In the genomic region with DNA sequence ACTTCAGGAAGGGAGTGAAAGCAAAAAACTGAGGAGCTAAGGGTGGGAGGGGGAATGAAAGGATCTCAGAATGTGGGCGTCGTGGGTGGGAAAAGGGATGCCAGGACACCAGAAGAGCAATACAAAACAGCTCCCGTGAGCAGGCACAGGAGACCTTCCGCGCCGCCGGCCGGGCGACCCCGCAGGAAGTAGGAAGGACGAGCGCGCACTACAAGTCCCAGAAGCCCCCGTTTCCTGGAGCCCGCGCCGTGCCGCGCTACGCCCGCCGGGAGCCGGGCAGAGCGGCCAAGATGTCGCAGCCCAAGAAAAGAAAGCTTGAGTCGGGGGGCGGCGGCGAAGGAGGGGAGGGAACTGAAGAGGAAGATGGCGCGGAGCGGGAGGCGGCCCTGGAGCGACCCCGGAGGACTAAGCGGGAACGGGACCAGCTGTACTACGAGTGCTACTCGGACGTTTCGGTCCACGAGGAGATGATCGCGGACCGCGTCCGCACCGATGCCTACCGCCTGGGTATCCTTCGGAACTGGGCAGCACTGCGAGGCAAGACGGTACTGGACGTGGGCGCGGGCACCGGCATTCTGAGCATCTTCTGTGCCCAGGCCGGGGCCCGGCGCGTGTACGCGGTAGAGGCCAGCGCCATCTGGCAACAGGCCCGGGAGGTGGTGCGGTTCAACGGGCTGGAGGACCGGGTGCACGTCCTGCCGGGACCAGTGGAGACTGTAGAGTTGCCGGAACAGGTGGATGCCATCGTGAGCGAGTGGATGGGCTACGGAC, we compare ENCODE assay signal across 8 cellular contexts. TPM values are rescaled to one million over a fixed set of nuclear protein-coding genes. Genes with fewer than 3 reads are reported as not detected.
DNase-seq lines count a peak whose midpoint lies in the region; ATAC-seq and TF ChIP-seq lines count a peak whose summit lies in the region.

PRMT6 (plus strand) TSS at position 249 of the 771 bp plus-strand sequence; CDS start at position 291, 42 bp downstream.

- peaks cover 42% of the 10 kb centered on the region for H3K36me3 Mint-ChIP-seq in activated T-helper 2 cell treated with anti-CD3 and anti-CD28 coated beads, Interferon-gamma antibody, Interleukin-2, Interleukin-4, amounts not matched to agents 10 μg/mL and 5 μg/mL and 100 μg/mL, durations not matched to agents 14 hours and 24 hours and 36 hours (ENCODE audit: low read depth)
- peaks cover 24% of the 10 kb centered on the region for H3K36me3 Mint-ChIP-seq in nephron (ENCODE audit: low read depth)

- H3K27ac Mint-ChIP-seq in activated T-helper 2 cell treated with anti-CD3 and anti-CD28 coated beads, Interferon-gamma antibody, Interleukin-2, Interleukin-4, amounts not matched to agents 10 μg/mL and 5 μg/mL and 100 μg/mL, durations not matched to agents 14 hours and 24 hours and 36 hours, result peak within 1 kb of the TSS; percentile 98
- peak within 1 kb of the TSS; percentile 99 for H3K27ac Mint-ChIP-seq in nephron

- peak; percentile 29 for TF ChIP-seq CTCF in DND-41 (IDR thresholded peaks at IDR 0.05; ENCODE audit: borderline replicate concordance, extremely low read depth, low read length, poor library complexity, severe bottlenecking)
- no peak for TF ChIP-seq CTCF in RWPE1 (conservative IDR thresholded peaks at IDR 0.05; ENCODE audit: low read depth)
- no peak for TF ChIP-seq CTCF in fibroblast of pulmonary artery (IDR thresholded peaks at IDR 0.05; ENCODE audit: low read length, missing control alignments)
- no peak for TF ChIP-seq CTCF in nephron (IDR thresholded peaks at IDR 0.05; ENCODE audit: unreplicated experiment in 3 of 3)

- peak within 1 kb of the TSS; percentile 99 for H3K4me3 Mint-ChIP-seq in activated T-helper 2 cell treated with anti-CD3 and anti-CD28 coated beads, Interferon-gamma antibody, Interleukin-2, Interleukin-4, amounts not matched to agents 10 μg/mL and 5 μg/mL and 100 μg/mL, durations not matched to agents 14 hours and 24 hours and 36 hours (ENCODE audit: low read depth)
- peak within 1 kb of the TSS; percentile 96 to 99 (median 99) for H3K4me3 Mint-ChIP-seq in nephron

- DNase-seq in DND-41 (peak; percentile 92), Karpas-422 (peak; percentile 94), RWPE1 (ENCODE audit: low spot score) (peak; percentile 67), fibroblast of pulmonary artery (ENCODE audit: low read depth) (peak; percentile 72)
- DNase-seq in activated T-helper 2 cell treated with anti-CD3 and anti-CD28 coated beads, Interferon-gamma antibody, Interleukin-2, Interleukin-4, amounts not matched to agents 10 μg/mL and 5 μg/mL and 100 μg/mL, durations not matched to agents 14 hours and 24 hours and 36 hours (ENCODE audit: low spot score), result peak; percentile 79
- peak; percentile 85 for DNase-seq in stimulated activated naive CD8-positive, alpha-beta T cell treated with anti-CD3 and anti-CD28 coated beads, Interleukin-15, Interleukin-2, amounts not matched to agents 100 U/mL and 50 U/mL, for 24 hours

- H3K9me3 Mint-ChIP-seq in activated T-helper 2 cell treated with anti-CD3 and anti-CD28 coated beads, Interferon-gamma antibody, Interleukin-2, Interleukin-4, amounts not matched to agents 10 μg/mL and 5 μg/mL and 100 μg/mL, durations not matched to agents 14 hours and 24 hours and 36 hours, result peaks cover 4% of the 10 kb centered on the region
- no peaks in the 10 kb centered on the region for H3K9me3 Mint-ChIP-seq in nephron

- H3K9ac ChIP-seq in DND-41 (ENCODE audit: low read depth, low read length) (peak within 1 kb of the TSS; percentile 91), Karpas-422 (ENCODE audit: low read length) (peak within 1 kb of the TSS; percentile 95)

- peaks cover 23% of the 10 kb centered on the region for H3K79me2 ChIP-seq in DND-41 (ENCODE audit: insufficient read depth, low read length)
- H3K79me2 ChIP-seq in Karpas-422 (ENCODE audit: low read length), result peaks cover 19% of the 10 kb centered on the region

- H3K9me3 ChIP-seq in DND-41 (ENCODE audit: insufficient read depth, low read length, severe bottlenecking) (no peaks in the 10 kb centered on the region), Karpas-422 (ENCODE audit: low read length) (no peaks in the 10 kb centered on the region)

- H3K36me3 ChIP-seq in DND-41 (ENCODE audit: insufficient read depth, low read length), result peaks cover 34% of the 10 kb centered on the region
- H3K36me3 ChIP-seq in Karpas-422 (ENCODE audit: insufficient read depth, low read length), result peaks cover 13% of the 10 kb centered on the region

- ATAC-seq in DND-41 (ENCODE audit: insufficient read depth, low read depth) (peak; percentile 95), GM21786 (IDR thresholded peaks at IDR 0.05; ENCODE audit: unreplicated experiment) (peak; percentile 86)
- peak; percentile 95 for ATAC-seq in stimulated activated naive CD8-positive, alpha-beta T cell treated with anti-CD3 and anti-CD28 coated beads, Interleukin-15, Interleukin-2, amounts not matched to agents 100 U/mL and 50 U/mL, for 24 hours

- POLR2A ChIA-PET in RWPE1 (lab: Yijun Ruan, JAX; ENCODE audit: low non-redundant PET), result no interaction called here

- intact Hi-C loops in activated T-helper 2 cell treated with anti-CD3 and anti-CD28 coated beads, Interferon-gamma antibody, Interleukin-2, Interleukin-4, amounts not matched to agents 10 μg/mL and 5 μg/mL and 100 μg/mL, durations not matched to agents 14 hours and 24 hours and 36 hours (cut with micrococcal nuclease), result loop anchor here (5.0 kb wide), 2 partner anchors 86 to 421 kb away; partner anchors contain the start of gene NTNG1

- H3K4me1 Mint-ChIP-seq in activated T-helper 2 cell treated with anti-CD3 and anti-CD28 coated beads, Interferon-gamma antibody, Interleukin-2, Interleukin-4, amounts not matched to agents 10 μg/mL and 5 μg/mL and 100 μg/mL, durations not matched to agents 14 hours and 24 hours and 36 hours (ENCODE audit: low read depth), result peaks cover 19% of the 10 kb centered on the region
- H3K4me1 Mint-ChIP-seq in nephron, result peaks cover 22% of the 10 kb centered on the region

- H3K27me3 ChIP-seq in DND-41 (ENCODE audit: insufficient read depth, low read length, poor library complexity) (no peaks in the 10 kb centered on the region), Karpas-422 (ENCODE audit: low read length) (no peaks in the 10 kb centered on the region)

- H2AFZ ChIP-seq in DND-41 (ENCODE audit: low read depth, low read length) (peak within 1 kb of the TSS; percentile 100), Karpas-422 (ENCODE audit: low read length) (peak within 1 kb of the TSS; percentile 93)

- peaks cover 27% of the 10 kb centered on the region for H3K4me1 ChIP-seq in DND-41 (ENCODE audit: insufficient read depth, low read length)
- peaks cover 18% of the 10 kb centered on the region for H3K4me1 ChIP-seq in Karpas-422 (ENCODE audit: low read length)

- H4K20me1 ChIP-seq in DND-41 (ENCODE audit: insufficient read depth, low read length) (peaks cover 3% of the 10 kb centered on the region; the same call in 1 of the 2 replicates), Karpas-422 (ENCODE audit: insufficient read depth, low read depth, low read length) (0 out of 2 replicates have a peak, but pooled peaks cover 2% of the 10 kb centered on the region)

- peaks cover 1% of the 10 kb centered on the region for H3K27me3 Mint-ChIP-seq in activated T-helper 2 cell treated with anti-CD3 and anti-CD28 coated beads, Interferon-gamma antibody, Interleukin-2, Interleukin-4, amounts not matched to agents 10 μg/mL and 5 μg/mL and 100 μg/mL, durations not matched to agents 14 hours and 24 hours and 36 hours (ENCODE audit: low read depth)
- no peaks in the 10 kb centered on the region for H3K27me3 Mint-ChIP-seq in nephron (ENCODE audit: low read depth)

- H3K9me2 ChIP-seq in Karpas-422 (replicated peaks; ENCODE audit: insufficient read depth, low read length), result no peaks in the 10 kb centered on the region

- H3K27ac ChIP-seq in DND-41 (ENCODE audit: low read length), result peak within 1 kb of the TSS; percentile 91
- H3K27ac ChIP-seq in Karpas-422 (ENCODE audit: low read length), result peak within 1 kb of the TSS; percentile 61
- H3K27ac ChIP-seq in RWPE1, result peak within 1 kb of the TSS; percentile 74

- H3K4me3 ChIP-seq in DND-41 (ENCODE audit: low read depth in 1 of 2, low read length in 2 of 2) (peak within 1 kb of the TSS; percentile 88), Karpas-422 (ENCODE audit: low read length) (peak within 1 kb of the TSS; percentile 99), fibroblast of pulmonary artery (replicated peaks; ENCODE audit: low read depth, low read length) (peak within 1 kb of the TSS; percentile 90)

- CTCF ChIA-PET in RWPE1 (lab: Yijun Ruan, JAX), result interaction anchor here (0.6 kb wide), 4 partner anchors 335 to 1094 kb away, joined by 3 to 6 read pairs (median 4); no protein-coding TSS in a partner anchor

- peak within 1 kb of the TSS; percentile 86 for H3K4me2 ChIP-seq in DND-41 (ENCODE audit: insufficient read depth, low read length)
- peak within 1 kb of the TSS; percentile 83 for H3K4me2 ChIP-seq in Karpas-422 (ENCODE audit: low read depth, low read length, poor library complexity, severe bottlenecking)

RNA-seq across cellular contexts. Expression of gene PRMT6, which starts in this region (rescaled TPM):
- total RNA-seq in Karpas-422 (2014; rRNA removed; shearing (Covaris generic); ENCODE audit: low replicate concordance), result 12.3 and 18.8 TPM in 2 replicates
- total RNA-seq in activated T-helper 2 cell treated with anti-CD3 and anti-CD28 coated beads, Interferon-gamma antibody, Interleukin-2, Interleukin-4, amounts not matched to agents 10 μg/mL and 5 μg/mL and 100 μg/mL, durations not matched to agents 14 hours and 24 hours and 36 hours, result 20.4 and 21.0 TPM in 2 replicates

Comparison
In these comparisons a context has a peak if more than half of its experiments do, and no peak if none do; other contexts are left out.
1. Peak in every context shown above with its lines: DNase-seq, ATAC-seq, H3K4me3 ChIP-seq and H3K27ac ChIP-seq.